In the genomic region with DNA sequence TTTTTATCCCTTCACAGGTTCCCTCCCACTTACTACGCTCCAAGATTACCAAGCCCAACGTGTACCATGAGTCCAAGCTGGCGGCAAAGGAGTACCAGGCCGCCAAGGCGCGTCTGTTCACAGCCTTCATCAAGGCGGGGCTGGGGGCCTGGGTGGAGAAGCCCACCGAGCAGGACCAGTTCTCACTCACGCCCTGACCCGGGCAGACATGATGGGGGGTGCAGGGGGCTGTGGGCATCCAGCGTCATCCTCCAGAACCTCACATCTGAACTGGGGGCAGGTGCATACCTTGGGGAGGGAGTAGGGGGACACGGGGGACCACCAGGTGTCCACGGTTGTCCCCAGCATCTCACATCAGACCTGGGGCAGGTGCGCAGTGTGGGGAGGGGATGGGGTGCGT, we compare ENCODE assay signal across 5 cellular contexts.
"Had no signal": no experiment of that assay in that cellular context is flagged by ENCODE, and none has a peak within 500 bp of the region (broad histone marks: within the 10 kb centered on the region; RNA-seq: fewer than 3 reads in every experiment).

No MANE protein-coding gene starts in this region.

- H3K27me3 Mint-ChIP-seq: IgD-negative memory B cell had no signal

- ATAC-seq: GM23338 had no signal

- H3K4me3 Mint-ChIP-seq: GM23338, H9, IgD-negative memory B cell had no signal

- H3K27ac Mint-ChIP-seq: GM23338, H9, IgD-negative memory B cell had no signal

- DNase-seq: H9, HCEC 1CT, KBM-7 had no signal
